18 cellular contexts compared by ENCODE assay signal in genomic region chr2:215940645-215941184, GRCh38.
DNase-seq lines count a peak whose midpoint lies in the region; ATAC-seq, FAIRE-seq and TF ChIP-seq lines count a peak whose summit lies in the region.
"Had no signal": no experiment of that assay in that cellular context is flagged by ENCODE, and none has a peak within 500 bp of the region (broad histone marks: within the 10 kb centered on the region; RNA-seq: fewer than 3 reads in every experiment).

No MANE protein-coding gene starts in this region.

- TF ChIP-seq CTCF in AG10803 (conservative IDR thresholded peaks at IDR 0.05; ENCODE audit: low read length) (no peak), GM12878 (IDR thresholded peaks at IDR 0.05 in 2 of 3, conservative IDR thresholded peaks at IDR 0.05 in 1 of 3; ENCODE audit: control insufficient read depth in 2 of 3, extremely low read depth in 1 of 3, insufficient read depth in 1 of 3, low read depth in 3 of 3, low read length in 3 of 3) (no peak), HepG2 (CRISPR knock-in tag; IDR thresholded peaks at IDR 0.05) (no peak), left lung (IDR thresholded peaks at IDR 0.05) (no peak), natural killer cell (IDR thresholded peaks at IDR 0.05) (no peak)

- H3K4me1 Mint-ChIP-seq in natural killer cell: no peaks in the 10 kb centered on the region
- H3K4me1 Mint-ChIP-seq: B cell had no signal

- POLR2A ChIA-PET in GM12878 (lab: Charles Lee): no interaction called here
- POLR2A ChIA-PET in HepG2 (lab: Yijun Ruan, JAX): no interaction called here

- H3K4me3 ChIP-seq in AG10803 (ENCODE audit: low read length) (no peak overlapping the region), GM12878 (no peak overlapping the region), HepG2 (replicated peaks in 1 of 3; ENCODE audit: insufficient read depth in 1 of 3, low read depth in 2 of 3, low read length in 3 of 3) (no peak overlapping the region), left lung (no peak overlapping the region)
- H3K4me3 ChIP-seq: BLaER1 treated with 17β-estradiol and CSF1 and Interleukin-3, amounts not matched to agents 10 nM and 100 nM; GM23338 had no signal

- SMC1A ChIA-PET in GM12878 (lab: Charles Lee; ENCODE audit: uncharacterized antibody, unreplicated experiment): no interaction called here

- no peaks in the 10 kb centered on the region for H3K9me3 Mint-ChIP-seq in natural killer cell
- H3K9me3 Mint-ChIP-seq: CD8-positive, alpha-beta T cell; GM23338 had no signal

- H3K36me3 ChIP-seq in GM12878 (ENCODE audit: control insufficient read depth in 2 of 2, insufficient read depth in 2 of 2, low read length in 1 of 2): peaks cover 3 to 16% of the 10 kb centered on the region in 2 experiments; a peak in 3 of 4 replicates
- peaks cover 15 to 32% of the 10 kb centered on the region in 2 experiments for H3K36me3 ChIP-seq in HepG2 (replicated peaks in 1 of 2; ENCODE audit: control insufficient read depth in 1 of 2, insufficient read depth in 2 of 2, low read length in 2 of 2)
- peaks cover 0 to 27% of the 10 kb centered on the region in 2 donors for H3K36me3 ChIP-seq in left lung

- DNase-seq in AG10803 (ENCODE audit: low read depth) (peak; percentile 61), HTR-8/SVneo (ENCODE audit: insufficient read length, low spot score) (no peak), GM12878 (ENCODE audit: low read depth, low spot score) (no peak), HepG2 (ENCODE audit: low spot score) (no peak), left lung (no peak), natural killer cell (no peak), NCI-H1105 treated with DMSO at 0.1 percent for 48 hours (lab: John Stamatoyannopoulos, UW) (no peak)
- DNase-seq in stimulated activated CD4-positive, alpha-beta T cell treated with anti-CD3 and anti-CD28 coated beads, Interleukin-1b, Interleukin-23, amount 100 ng/mL, for 48 hours: no peak
- DNase-seq: 8988T; Calu3; CD8-positive, alpha-beta T cell; DMS79 treated with DMSO at 0.1 percent for 48 hours; GF-D8; HCEC 1CT had no signal

- RAD21 ChIA-PET in GM12878 (lab: Charles Lee; ENCODE audit: unreplicated experiment): no interaction called here

- TF ChIP-seq EP300 in GM12878 (IDR thresholded peaks at IDR 0.05; ENCODE audit: borderline replicate concordance in 1 of 2, control insufficient read depth in 1 of 2, low read depth in 2 of 2, low read length in 2 of 2): no peak
- TF ChIP-seq EP300 in HepG2 (IDR thresholded peaks at IDR 0.05; ENCODE audit: low read depth in 2 of 2, low read length in 2 of 2): no peak
- TF ChIP-seq EP300 in HepG2 (CRISPR knock-in tag; IDR thresholded peaks at IDR 0.05; ENCODE audit: borderline replicate concordance): no peak

- ATAC-seq in GM12878 (no peak), HepG2 (no peak), left lung (no peak), natural killer cell (no peak)
- ATAC-seq: CD8-positive, alpha-beta T cell; GM23338 had no signal

- H2AFZ ChIP-seq in GM12878 (ENCODE audit: control insufficient read depth, low read depth, low read length): no peak overlapping the region
- no peak overlapping the region for H2AFZ ChIP-seq in HepG2 (ENCODE audit: low read length)
- H2AFZ ChIP-seq: GM23338 had no signal

- no peak for TF ChIP-seq POLR2A in GM12878 (IDR thresholded peaks at IDR 0.05; ENCODE audit: low read depth, low read length)
- TF ChIP-seq POLR2A in HepG2 (IDR thresholded peaks at IDR 0.05; ENCODE audit: insufficient read depth in 1 of 2, low read depth in 2 of 2, low read length in 2 of 2): no peak

- H4K20me1 ChIP-seq in GM12878 (ENCODE audit: control insufficient read depth, insufficient read depth): no peaks in the 10 kb centered on the region
- H4K20me1 ChIP-seq in HepG2 (ENCODE audit: insufficient read depth, low read length): no peaks in the 10 kb centered on the region
- H4K20me1 ChIP-seq: BLaER1 treated with 17β-estradiol and CSF1 and Interleukin-3, amounts not matched to agents 10 nM and 100 nM had no signal

- H3K4me1 ChIP-seq in GM12878 (ENCODE audit: control insufficient read depth, insufficient read depth, low read length) (no peaks in the 10 kb centered on the region), HepG2 (ENCODE audit: insufficient read depth, low read length) (no peaks in the 10 kb centered on the region), left lung (no peaks in the 10 kb centered on the region)
- H3K4me1 ChIP-seq: BLaER1 treated with 17β-estradiol and CSF1 and Interleukin-3, amounts not matched to agents 10 nM and 100 nM had no signal

- H3K27ac Mint-ChIP-seq in natural killer cell: no peak overlapping the region
- H3K27ac Mint-ChIP-seq: B cell; CD8-positive, alpha-beta T cell; GM23338 had no signal

- peaks cover 18% of the 10 kb centered on the region for H3K36me3 Mint-ChIP-seq in natural killer cell

- H3K27me3 Mint-ChIP-seq in natural killer cell (ENCODE audit: low read depth in 2 of 2): no peaks in the 10 kb centered on the region
- H3K27me3 Mint-ChIP-seq: B cell had no signal

- TF ChIP-seq RAD21 in GM12878 (IDR thresholded peaks at IDR 0.05; ENCODE audit: insufficient read depth, low read depth, low read length): no peak
- no peak for TF ChIP-seq RAD21 in HepG2 (CRISPR knock-in tag; IDR thresholded peaks at IDR 0.05)

- CTCF ChIA-PET in GM12878 (lab: Yijun Ruan, JAX) (interaction anchor here (1.8 kb wide), 1 partner anchor 10 kb away, joined by 6 read pairs; no protein-coding TSS in a partner anchor), HepG2 (lab: Yijun Ruan, JAX; ENCODE audit: low intra/inter-chr PET ratio, low total read pairs) (no interaction called here)

- no peaks in the 10 kb centered on the region for H3K9me3 ChIP-seq in GM12878 (replicated peaks; ENCODE audit: control insufficient read depth, insufficient read depth, low read length)
- H3K9me3 ChIP-seq in HepG2 (ENCODE audit: low read length): no peaks in the 10 kb centered on the region
- no peaks in the 10 kb centered on the region for H3K9me3 ChIP-seq in left lung
- H3K9me3 ChIP-seq: BLaER1 treated with 17β-estradiol and CSF1 and Interleukin-3, amounts not matched to agents 10 nM and 100 nM had no signal

- H3K4me2 ChIP-seq in GM12878 (ENCODE audit: control insufficient read depth, insufficient read depth): no peak overlapping the region
- no peak overlapping the region for H3K4me2 ChIP-seq in HepG2 (ENCODE audit: low read depth, low read length)
- H3K4me2 ChIP-seq: BLaER1 treated with 17β-estradiol and CSF1 and Interleukin-3, amounts not matched to agents 10 nM and 100 nM; GM23338 had no signal

- H3K9ac ChIP-seq in GM12878 (ENCODE audit: control insufficient read depth, insufficient read depth, low read length): no peak overlapping the region
- no peak overlapping the region for H3K9ac ChIP-seq in HepG2 (ENCODE audit: insufficient read depth, low read depth, low read length)
- H3K9ac ChIP-seq: BLaER1 treated with 17β-estradiol and CSF1 and Interleukin-3, amounts not matched to agents 10 nM and 100 nM had no signal

- H3K27me3 ChIP-seq in GM12878 (replicated peaks in 1 of 2; ENCODE audit: control insufficient read depth in 2 of 2, insufficient read depth in 2 of 2, low read length in 1 of 2) (no peaks in the 10 kb centered on the region), HepG2 (ENCODE audit: control insufficient read depth in 1 of 2, insufficient read depth in 2 of 2, low read length in 2 of 2) (no peaks in the 10 kb centered on the region), left lung (no peaks in the 10 kb centered on the region)
- H3K27me3 ChIP-seq: BLaER1 treated with 17β-estradiol and CSF1 and Interleukin-3, amounts not matched to agents 10 nM and 100 nM had no signal

- H3K27ac ChIP-seq in GM12878 (ENCODE audit: control insufficient read depth, insufficient read depth): no peak overlapping the region
- no peak overlapping the region for H3K27ac ChIP-seq in HepG2 (ENCODE audit: extremely low read length, insufficient read depth, low read length)
- no peak overlapping the region for H3K27ac ChIP-seq in left lung
- H3K27ac ChIP-seq: BLaER1 treated with 17β-estradiol and CSF1 and Interleukin-3, amounts not matched to agents 10 nM and 100 nM had no signal

- in situ Hi-C loops in GM12878 (cut with MboI): loop anchor here (10.0 to 25.0 kb wide), 2 partner anchors 724 to 1628 kb away; no protein-coding TSS in a partner anchor
- in situ Hi-C loops in HepG2 (cut with HindIII; ENCODE audit: extremely low pct_ligation_motif_present, low pct_unique_long_range_greater_than_20kb): loop anchor here (25.0 kb wide), 3 partner anchors 978 to 2003 kb away; partner anchors contain the start of gene BARD1

- no peak overlapping the region for H3K4me3 Mint-ChIP-seq in natural killer cell
- H3K4me3 Mint-ChIP-seq: B cell; CD8-positive, alpha-beta T cell; GM23338 had no signal

- intact Hi-C loops in GM12878 (cut with micrococcal nuclease; ENCODE audit: unreplicated experiment): no loop called here
- intact Hi-C loops in HepG2 (cut with micrococcal nuclease; ENCODE audit: unreplicated experiment): no loop called here
- intact Hi-C loops in left lung (cut with DNase I): no loop called here
- intact Hi-C loops in natural killer cell (cut with micrococcal nuclease): no loop called here

- no peaks in the 10 kb centered on the region for H3K79me2 ChIP-seq in GM12878 (ENCODE audit: control insufficient read depth, insufficient read depth, low read length)
- no peaks in the 10 kb centered on the region for H3K79me2 ChIP-seq in HepG2 (ENCODE audit: insufficient read depth, low read length)

- no TSS peak for BruUV-seq in GM12878 (replicated peaks; lab: Mats Ljungman, UMichigan)
- no TSS peak for BruUV-seq in HepG2 (replicated peaks; lab: Mats Ljungman, UMichigan)

- FAIRE-seq in HTR-8/SVneo (lab: Jason Lieb, UNC) (peak; percentile 52), GM12878 (lab: Jason Lieb, UNC) (no peak), HepG2 (lab: Jason Lieb, UNC) (peak; percentile 58)
- FAIRE-seq: H54 had no signal

- 99% methylated on average over 6 of the region's 6 CpGs for WGBS in GM12878 (ENCODE audit: insufficient coverage, insufficient replicate concordance, low lambda C conversion rate, missing lambda C conversion rate)
- 96% methylated on average over 6 of the region's 6 CpGs for WGBS in HepG2 (ENCODE audit: low lambda C conversion rate)

TF ChIP-seq in GM12878, 131 proteins besides CTCF, POLR2A, EP300 and RAD21:
- TF ChIP-seq MTA3 (IDR thresholded peaks at IDR 0.05; ENCODE audit: borderline replicate concordance, low read length) (0 out of 2 replicates have a peak, but pooled peaks have one; percentile 28), MEF2A (IDR thresholded peaks at IDR 0.05; ENCODE audit: insufficient read depth, low read depth, low read length) (no peak)

TF ChIP-seq in HepG2, 621 proteins besides CTCF, POLR2A, EP300 and RAD21 (continues in another document):
- TF ChIP-seq HMG20A (CRISPR knock-in tag; IDR thresholded peaks at IDR 0.05; ENCODE audit: borderline replicate concordance): no peak
- no peak for TF ChIP-seq ZNF451 (CRISPR knock-in tag; IDR thresholded peaks at IDR 0.05)
- TF ChIP-seq ZFP1 (CRISPR knock-in tag; IDR thresholded peaks at IDR 0.05): no peak
- no peak for TF ChIP-seq ATF1 (CRISPR knock-in tag; IDR thresholded peaks at IDR 0.05)
